In genomic region chr12:4991801-4992200, GRCh38 we compare ENCODE assay signal across 2 cellular contexts.
TF ChIP-seq lines count a peak whose summit lies in the region.

No MANE protein-coding gene starts in this region.

TF ChIP-seq in GM23338, 12 proteins besides CTCF, POLR2A, EP300 and RAD21:
- no peak for TF ChIP-seq NANOG (IDR thresholded peaks at IDR 0.05; ENCODE audit: borderline replicate concordance)
- no peak for TF ChIP-seq ZNF114 (CRISPR knock-in tag; IDR thresholded peaks at IDR 0.05)
- no peak for TF ChIP-seq ETS1 (IDR thresholded peaks at IDR 0.05)
- TF ChIP-seq EZH2phosphoT487 (IDR thresholded peaks at IDR 0.05; ENCODE audit: unreplicated experiment) = no peak
- no peak for TF ChIP-seq JUNB (IDR thresholded peaks at IDR 0.05; ENCODE audit: unreplicated experiment)
- TF ChIP-seq ZNF462 (CRISPR knock-in tag; IDR thresholded peaks at IDR 0.05) = no peak
- TF ChIP-seq EZH2 (IDR thresholded peaks at IDR 0.05; ENCODE audit: low read depth, unreplicated experiment) = no peak
- no peak for TF ChIP-seq POLR2AphosphoS5 (IDR thresholded peaks at IDR 0.05; ENCODE audit: low read depth)
- no peak for TF ChIP-seq STAT1 (IDR thresholded peaks at IDR 0.05; ENCODE audit: unreplicated experiment)
- TF ChIP-seq CREB1 (CRISPR knock-in tag; IDR thresholded peaks at IDR 0.05; ENCODE audit: low read depth) = no peak
- no peak for TF ChIP-seq REST (IDR thresholded peaks at IDR 0.05; ENCODE audit: unreplicated experiment)
- TF ChIP-seq ZNF331 (CRISPR knock-in tag; IDR thresholded peaks at IDR 0.05; ENCODE audit: low read depth) = no peak

TF ChIP-seq in H1, 55 proteins besides CTCF, POLR2A, EP300 and RAD21:
- no peak for TF ChIP-seq E2F6 (IDR thresholded peaks at IDR 0.05)
- TF ChIP-seq PHF8 (conservative IDR thresholded peaks at IDR 0.05; ENCODE audit: low read depth, low read length) = no peak
- TF ChIP-seq JUN (IDR thresholded peaks at IDR 0.05; ENCODE audit: low read depth, low read length) = no peak
